In genomic region chr17:27296427-27296979, GRCh38 we compare ENCODE assay signal across 8 cellular contexts. TPM values are rescaled to one million over a fixed set of nuclear protein-coding genes. Genes with fewer than 3 reads are reported as not detected.
DNase-seq lines count a peak whose midpoint lies in the region; ATAC-seq and TF ChIP-seq lines count a peak whose summit lies in the region.

No MANE protein-coding gene starts in this region.

- H3K4me3 ChIP-seq in iPS-20b (ENCODE audit: low read length) (peak overlapping the region; percentile 94), thoracic aorta (peak overlapping the region; percentile 98)

- H3K4me1 ChIP-seq in iPS-20b (ENCODE audit: insufficient read depth, low read length) (peaks cover 17% of the 10 kb centered on the region; the same call in 1 of the 2 replicates), thoracic aorta (ENCODE audit: control insufficient read depth in 1 of 2, low read depth in 2 of 2) (peaks cover 48 to 52% of the 10 kb centered on the region in 2 donors)

- POLR2A ChIA-PET in activated CD8-positive, alpha-beta T cell treated with anti-CD3 and anti-CD28 coated beads, Interleukin-2, amount 10 ng/mL, durations not matched to agents 7 days and 5 days (lab: Charles Lee), result interaction anchor here (0.9 kb wide), 1 partner anchor 50 kb away, joined by 4 read pairs; no protein-coding TSS in a partner anchor

- H3K9me3 Mint-ChIP-seq in activated CD4-positive, alpha-beta T cell treated with anti-CD3 and anti-CD28 coated beads, Interleukin-2, amount 10 ng/mL, durations not matched to agents 24 days and 14 days, result no peaks in the 10 kb centered on the region
- no peaks in the 10 kb centered on the region for H3K9me3 Mint-ChIP-seq in activated CD8-positive, alpha-beta T cell treated with anti-CD3 and anti-CD28 coated beads, Interleukin-2, amount 10 ng/mL, durations not matched to agents 7 days and 5 days (ENCODE audit: insufficient read depth)

- H3K9ac ChIP-seq in iPS-20b (ENCODE audit: low read depth, low read length), result peak overlapping the region; percentile 93; the same call in 1 of the 2 replicates

- intact Hi-C loops in activated CD4-positive, alpha-beta T cell treated with anti-CD3 and anti-CD28 coated beads, Interleukin-2, amount 10 ng/mL, durations not matched to agents 24 days and 14 days (cut with micrococcal nuclease), result no loop called here

- CTCF ChIA-PET in activated CD8-positive, alpha-beta T cell treated with anti-CD3 and anti-CD28 coated beads, Interleukin-2, amount 10 ng/mL, durations not matched to agents 7 days and 5 days (lab: Charles Lee), result interaction anchor here (0.9 to 6.0 kb wide), 7 partner anchors 12 to 306 kb away, joined by 3 to 51 read pairs (median 3); no protein-coding TSS in a partner anchor

- peak overlapping the region; percentile 100 for H3K27ac Mint-ChIP-seq in activated CD4-positive, alpha-beta T cell treated with anti-CD3 and anti-CD28 coated beads, Interleukin-2, amount 10 ng/mL, durations not matched to agents 24 days and 14 days
- H3K27ac Mint-ChIP-seq in activated CD8-positive, alpha-beta T cell treated with anti-CD3 and anti-CD28 coated beads, Interleukin-2, amount 10 ng/mL, durations not matched to agents 7 days and 5 days, result no peak overlapping the region

- H3K27me3 ChIP-seq in iPS-20b (ENCODE audit: insufficient read depth, low read length) (no peaks in the 10 kb centered on the region), thoracic aorta (replicated peaks; ENCODE audit: insufficient read depth) (no peaks in the 10 kb centered on the region)

- H3K4me3 Mint-ChIP-seq in activated CD4-positive, alpha-beta T cell treated with anti-CD3 and anti-CD28 coated beads, Interleukin-2, amount 10 ng/mL, durations not matched to agents 24 days and 14 days, result peak overlapping the region; percentile 98
- peak overlapping the region; percentile 97 for H3K4me3 Mint-ChIP-seq in activated CD8-positive, alpha-beta T cell treated with anti-CD3 and anti-CD28 coated beads, Interleukin-2, amount 10 ng/mL, durations not matched to agents 7 days and 5 days

- peaks cover 23% of the 10 kb centered on the region for H3K36me3 Mint-ChIP-seq in activated CD4-positive, alpha-beta T cell treated with anti-CD3 and anti-CD28 coated beads, Interleukin-2, amount 10 ng/mL, durations not matched to agents 24 days and 14 days (ENCODE audit: low read depth)
- H3K36me3 Mint-ChIP-seq in activated CD8-positive, alpha-beta T cell treated with anti-CD3 and anti-CD28 coated beads, Interleukin-2, amount 10 ng/mL, durations not matched to agents 7 days and 5 days (ENCODE audit: low read depth), result peaks cover 26% of the 10 kb centered on the region

- no peak for DNase-seq in activated CD4-positive, alpha-beta T cell treated with anti-CD3 and anti-CD28 coated beads, Interleukin-2, amount 10 ng/mL, durations not matched to agents 24 days and 14 days
- DNase-seq in activated CD4-positive, alpha-beta T cell treated with anti-CD3 and anti-CD28 coated beads, Interleukin-2, amount 50 U/mL, for 1 hour, result no peak
- DNase-seq in activated CD8-positive, alpha-beta T cell treated with anti-CD3 and anti-CD28 coated beads, Interleukin-2, amount 10 ng/mL, durations not matched to agents 7 days and 5 days, result no peak
- DNase-seq in thoracic aorta (ENCODE audit: low spot score) (no peak), retina (no peak)

- peaks cover 41% of the 10 kb centered on the region for H3K4me1 Mint-ChIP-seq in activated CD4-positive, alpha-beta T cell treated with anti-CD3 and anti-CD28 coated beads, Interleukin-2, amount 10 ng/mL, durations not matched to agents 24 days and 14 days
- H3K4me1 Mint-ChIP-seq in activated CD8-positive, alpha-beta T cell treated with anti-CD3 and anti-CD28 coated beads, Interleukin-2, amount 10 ng/mL, durations not matched to agents 7 days and 5 days (ENCODE audit: low read depth), result peaks cover 45% of the 10 kb centered on the region

- TF ChIP-seq POLR2A in GM18505 (IDR thresholded peaks at IDR 0.05; ENCODE audit: borderline replicate concordance, extremely low read depth, insufficient read depth, insufficient read length), result no peak

- no peaks in the 10 kb centered on the region for H3K36me3 ChIP-seq in iPS-20b (ENCODE audit: insufficient read depth, low read depth, low read length)
- no peaks in the 10 kb centered on the region for H3K36me3 ChIP-seq in thoracic aorta

- TF ChIP-seq CTCF in thoracic aorta (IDR thresholded peaks at IDR 0.05), result no peak

- no peaks in the 10 kb centered on the region for H3K27me3 Mint-ChIP-seq in activated CD4-positive, alpha-beta T cell treated with anti-CD3 and anti-CD28 coated beads, Interleukin-2, amount 10 ng/mL, durations not matched to agents 24 days and 14 days
- no peaks in the 10 kb centered on the region for H3K27me3 Mint-ChIP-seq in activated CD8-positive, alpha-beta T cell treated with anti-CD3 and anti-CD28 coated beads, Interleukin-2, amount 10 ng/mL, durations not matched to agents 7 days and 5 days (ENCODE audit: low read depth)

- no peak for ATAC-seq in activated CD8-positive, alpha-beta T cell treated with anti-CD3 and anti-CD28 coated beads, Interleukin-2, amount 10 ng/mL, durations not matched to agents 7 days and 5 days
- ATAC-seq in thoracic aorta (ENCODE audit: insufficient number of reproducible peaks, low FRiP score, low read depth) (no peak), GM19035 (IDR thresholded peaks at IDR 0.05; ENCODE audit: unreplicated experiment) (no peak), GM18505 (IDR thresholded peaks at IDR 0.05; ENCODE audit: unreplicated experiment) (no peak)

- H3K27ac ChIP-seq in iPS-20b (ENCODE audit: low read length) (no peak overlapping the region), thoracic aorta (peak overlapping the region; percentile 99 to 100)

- H3K9me3 ChIP-seq in iPS-20b (ENCODE audit: insufficient read depth, low read depth, low read length) (no peaks in the 10 kb centered on the region), thoracic aorta (no peaks in the 10 kb centered on the region)

RNA-seq across cellular contexts. Expression of gene WSB1, which starts 2.6 kb away (rescaled TPM):
- 135 and 136 TPM in 2 replicates for total RNA-seq in activated CD4-positive, alpha-beta T cell treated with anti-CD3 and anti-CD28 coated beads, Interleukin-2, amount 10 ng/mL, durations not matched to agents 24 days and 14 days
- 100 to 1,000 TPM; 118 to 121 TPM for total RNA-seq in activated CD8-positive, alpha-beta T cell treated with anti-CD3 and anti-CD28 coated beads, Interleukin-2, amount 10 ng/mL, durations not matched to agents 7 days and 5 days
- 100 to 1,000 TPM; 214 to 284 TPM for total RNA-seq in thoracic aorta
